Comparison of ENCODE assay signal across 8 cellular contexts in genomic region chr11:130431337-130431773, GRCh38. TPM values are rescaled to one million over a fixed set of nuclear protein-coding genes. Genes with fewer than 3 reads are reported as not detected.
DNase-seq lines count a peak whose midpoint lies in the region; ATAC-seq and TF ChIP-seq lines count a peak whose summit lies in the region.

No MANE protein-coding gene starts in this region.

- intact Hi-C loops in tibial artery (cut with DNase I; ENCODE audit: low total_unique reads) = loop anchor here (10.0 kb wide), 1 partner anchor 463 kb away; no protein-coding TSS in a partner anchor

- H3K27me3 ChIP-seq in Peyer's patch (peaks cover 0 to 16% of the 10 kb centered on the region in 2 donors), tibial artery (peaks cover 0 to 3% of the 10 kb centered on the region in 2 donors)

- TF ChIP-seq CTCF in Peyer's patch (IDR thresholded peaks at IDR 0.05) (peak; percentile 26 to 81 (median 72)), fibroblast of the aortic adventitia (IDR thresholded peaks at IDR 0.05; ENCODE audit: insufficient read depth, low read length) (peak; percentile 81), tibial artery (IDR thresholded peaks at IDR 0.05) (peak; percentile 75 to 79)

- H3K4me3 ChIP-seq in Peyer's patch (no peak overlapping the region), fibroblast of the aortic adventitia (ENCODE audit: low read depth, low read length) (no peak overlapping the region), tibial artery (no peak overlapping the region)

- H3K4me1 ChIP-seq in Peyer's patch (peaks cover 0 to 7% (median 6%) of the 10 kb centered on the region in 4 donors), tibial artery (peaks cover 0 to 44% (median 26%) of the 10 kb centered on the region in 4 donors)

- ATAC-seq in GM18868 (IDR thresholded peaks at IDR 0.05; ENCODE audit: unreplicated experiment) = peak; percentile 59
- peak; percentile 61 for ATAC-seq in HG03520 (IDR thresholded peaks at IDR 0.05; ENCODE audit: unreplicated experiment)

- no peak for TF ChIP-seq POLR2A in Peyer's patch (IDR thresholded peaks at IDR 0.05)

- peak; percentile 7 to 31 for DNase-seq in AML-193 (lab: John Stamatoyannopoulos, UW)
- DNase-seq in Peyer's patch = peak; percentile 69 to 89 (median 79)
- DNase-seq in activated T-helper 1 cell treated with Interleukin-2 at 50 U/mL for 16 hours (ENCODE audit: low read depth) = peak; percentile 28
- DNase-seq in fibroblast of the aortic adventitia (ENCODE audit: low read depth) = peak; percentile 79
- DNase-seq in occipital lobe (lab: John Stamatoyannopoulos, UW) = peak; percentile 27
- DNase-seq in tibial artery = peak; percentile 83 to 85

- no peak overlapping the region for H3K27ac ChIP-seq in Peyer's patch
- no peak overlapping the region for H3K27ac ChIP-seq in tibial artery

- H3K36me3 ChIP-seq in Peyer's patch (no peaks in the 10 kb centered on the region), tibial artery (no peaks in the 10 kb centered on the region)

- H3K9me3 ChIP-seq in Peyer's patch (no peaks in the 10 kb centered on the region), tibial artery (no peaks in the 10 kb centered on the region)

RNA-seq across cellular contexts. Expression of gene ADAMTS8, which starts 2.9 kb away (rescaled TPM):
- total RNA-seq in Peyer's patch (1 to 10 TPM in 1 of 4 donors, under 1 TPM in 1, not detected in 2; 0.85 to 1.7 TPM), fibroblast of the aortic adventitia (ENCODE audit: low replicate concordance) (2.6 TPM in 1 of 2 replicates, not detected in the other), occipital lobe (2.8 TPM)

RNA-seq across cellular contexts. Expression of gene ADAMTS15, which starts 17.1 kb away (rescaled TPM):
- total RNA-seq in Peyer's patch = 1 to 10 TPM in 3 of 4 donors, under 1 TPM in 1; 0.53 to 5.8 (median 2.6) TPM
- total RNA-seq in fibroblast of the aortic adventitia (ENCODE audit: low replicate concordance) = 8.6 and 30.8 TPM in 2 replicates
- 4.7 TPM for total RNA-seq in occipital lobe

Comparison
In these comparisons a context has a peak if more than half of its experiments do, and no peak if none do; other contexts are left out.
1. DNase-seq: peak in every context shown above with its lines; median percentile 84 in tibial artery; 79 in Peyer's patch; 79 in fibroblast of the aortic adventitia; 28 in activated T-helper 1 cell treated with Interleukin-2 at 50 U/mL for 16 hours; 27 in occipital lobe; 19 in AML-193.